In genomic region chr9:110775724-110776123, GRCh38 we compare ENCODE assay signal across 23 cellular contexts.
"Had no signal": no experiment of that assay in that cellular context is flagged by ENCODE, and none has a peak within 500 bp of the region (broad histone marks: within the 10 kb centered on the region; RNA-seq: fewer than 3 reads in every experiment).

No MANE protein-coding gene starts in this region.

- H3K27me3 ChIP-seq: hepatocyte, pancreas, right lobe of liver, spleen had no signal

- H3K36me3 ChIP-seq: pancreas, prostate gland, right lobe of liver, spleen, thoracic aorta had no signal

- H3K27ac Mint-ChIP-seq: naive thymus-derived CD8-positive, alpha-beta T cell; stimulated activated memory B cell treated with anti-CD40 and anti-IgM and Interleukin-4, amounts not matched to agents 10 μg/mL and 1 μg/mL and 100 μg/mL, for 72 hours; stimulated activated naive CD8-positive, alpha-beta T cell treated with anti-CD3 and anti-CD28 coated beads, Interleukin-15, Interleukin-2, amounts not matched to agents 100 ng/mL and 50 ng/mL, for 24 hours had no signal

- H3K27ac ChIP-seq: hepatocyte, pancreas, prostate gland, right lobe of liver, thoracic aorta had no signal

- FAIRE-seq: colon, pancreas had no signal

- H3K4me1 ChIP-seq: pancreas, prostate gland, right lobe of liver, spleen had no signal

- H3K9me3 ChIP-seq: pancreas, prostate gland, right lobe of liver, spleen, thoracic aorta had no signal

- DNase-seq: cerebellar nuclear complex; dermis blood vessel endothelial cell; effector CD4-positive, alpha-beta T cell; foreskin melanocyte; left colon; left ventricle myocardium superior; mesendoderm; naive thymus-derived CD8-positive, alpha-beta T cell; pancreas; retina; right lobe of liver; spleen; stimulated activated CD4-positive, alpha-beta T cell treated with anti-CD3 and anti-CD28 coated beads, Interleukin-15, amount 100 ng/mL, for 24 hours; stimulated activated CD4-positive, alpha-beta T cell treated with anti-CD3 and anti-CD28 coated beads, Interleukin-1b, Interleukin-23, amount 100 ng/mL, for 48 hours; stimulated activated CD4-positive, alpha-beta T cell treated with anti-CD3 and anti-CD28 coated beads, Interleukin-4, amount 100 ng/mL, for 24 hours; trophoblast cell had no signal

- ATAC-seq: left colon; left ventricle myocardium superior; naive thymus-derived CD8-positive, alpha-beta T cell; pancreas; right lobe of liver; stimulated activated memory B cell treated with anti-CD40 and anti-IgM and Interleukin-4, amounts not matched to agents 10 μg/mL and 1 μg/mL and 100 μg/mL, for 72 hours had no signal

- H3K4me3 ChIP-seq: hepatocyte, lung, pancreas, prostate gland, right lobe of liver, spleen, thoracic aorta had no signal

- H3K27me3 Mint-ChIP-seq: naive thymus-derived CD8-positive, alpha-beta T cell; stimulated activated memory B cell treated with anti-CD40 and anti-IgM and Interleukin-4, amounts not matched to agents 10 μg/mL and 1 μg/mL and 100 μg/mL, for 72 hours had no signal

- H3K36me3 Mint-ChIP-seq: naive thymus-derived CD8-positive, alpha-beta T cell; stimulated activated memory B cell treated with anti-CD40 and anti-IgM and Interleukin-4, amounts not matched to agents 10 μg/mL and 1 μg/mL and 100 μg/mL, for 72 hours had no signal

- H3K4me1 Mint-ChIP-seq: naive thymus-derived CD8-positive, alpha-beta T cell; stimulated activated memory B cell treated with anti-CD40 and anti-IgM and Interleukin-4, amounts not matched to agents 10 μg/mL and 1 μg/mL and 100 μg/mL, for 72 hours had no signal

- H3K4me3 Mint-ChIP-seq: naive thymus-derived CD8-positive, alpha-beta T cell; stimulated activated memory B cell treated with anti-CD40 and anti-IgM and Interleukin-4, amounts not matched to agents 10 μg/mL and 1 μg/mL and 100 μg/mL, for 72 hours; stimulated activated naive CD8-positive, alpha-beta T cell treated with anti-CD3 and anti-CD28 coated beads, Interleukin-15, Interleukin-2, amounts not matched to agents 100 ng/mL and 50 ng/mL, for 24 hours had no signal
